10 cellular contexts compared by ENCODE assay signal in the genomic region with DNA sequence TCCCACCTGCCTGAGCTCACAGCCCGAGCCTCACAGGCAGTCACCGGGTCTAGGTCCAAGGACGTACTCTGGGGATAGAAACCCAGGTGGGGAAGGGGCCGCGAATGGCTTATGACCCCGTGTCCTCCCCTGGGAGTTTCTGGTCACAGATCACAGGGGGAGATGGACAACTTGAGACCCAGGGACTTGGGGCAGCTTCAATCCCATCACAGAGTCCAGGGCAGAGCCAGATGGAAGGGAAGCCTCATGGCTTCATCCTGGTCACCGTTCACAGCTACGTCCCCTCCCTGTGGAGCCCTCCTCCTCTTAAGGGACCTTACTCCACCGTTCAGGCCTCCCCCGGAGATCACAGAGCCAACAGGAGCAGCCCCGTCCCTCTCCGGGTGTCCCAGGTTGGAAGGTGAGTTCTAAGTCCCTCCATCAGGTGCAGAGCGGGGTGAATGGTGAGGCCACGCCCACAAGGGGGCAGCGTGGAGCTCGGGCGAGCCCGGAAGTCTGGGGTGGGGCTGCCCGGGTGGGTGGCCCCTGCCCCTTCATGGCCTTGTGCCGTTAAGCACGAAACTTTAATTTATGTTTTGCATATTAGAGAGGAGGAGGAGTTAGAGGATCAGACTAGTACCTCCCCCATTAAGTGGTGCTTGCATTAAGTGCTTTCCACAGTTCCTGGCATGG. TPM values are rescaled to one million over a fixed set of nuclear protein-coding genes. Genes with fewer than 3 reads are reported as not detected.
DNase-seq lines count a peak whose midpoint lies in the region; ATAC-seq, FAIRE-seq and TF ChIP-seq lines count a peak whose summit lies in the region.
"Not testable (repeated sequence)": the region's sequence is repeated elsewhere in the genome, so short reads cannot be mapped to it uniquely, and the experiment has no call there.
"Had no signal": no experiment of that assay in that cellular context is flagged by ENCODE, and none has a peak within 500 bp of the region (broad histone marks: within the 10 kb centered on the region; RNA-seq: fewer than 3 reads in every experiment).

No MANE protein-coding gene starts in this region.

- H3K4me3 Mint-ChIP-seq in activated CD8-positive, alpha-beta memory T cell treated with anti-CD3 and anti-CD28 coated beads, Interleukin-2, amount 10 ng/mL, durations not matched to agents 7 days and 5 days = not testable (repeated sequence)

- not testable (repeated sequence) for H3K27ac Mint-ChIP-seq in activated CD8-positive, alpha-beta memory T cell treated with anti-CD3 and anti-CD28 coated beads, Interleukin-2, amount 10 ng/mL, durations not matched to agents 7 days and 5 days

- not testable (repeated sequence) for H3K4me2 ChIP-seq in GM12878 (ENCODE audit: control insufficient read depth, insufficient read depth)

- CTCF ChIA-PET in activated CD8-positive, alpha-beta memory T cell treated with anti-CD3 and anti-CD28 coated beads, Interleukin-2, amount 10 ng/mL, durations not matched to agents 7 days and 5 days (lab: Charles Lee) = not testable (repeated sequence)
- CTCF ChIA-PET in GM12878 (lab: Yijun Ruan, JAX) = interaction anchor here (1.1 to 1.2 kb wide), 2 partner anchors 32 to 33 kb away, joined by 3 to 9 read pairs; no protein-coding TSS in a partner anchor

- POLR2A ChIA-PET in GM12878 (lab: Charles Lee) = not testable (repeated sequence)

- H3K79me2 ChIP-seq in GM12878 (ENCODE audit: control insufficient read depth, insufficient read depth, low read length) = not testable (repeated sequence)

- H3K36me3 Mint-ChIP-seq in activated CD8-positive, alpha-beta memory T cell treated with anti-CD3 and anti-CD28 coated beads, Interleukin-2, amount 10 ng/mL, durations not matched to agents 7 days and 5 days = peaks cover 28% of the 10 kb centered on the region

- BruUV-seq in GM12878 (replicated peaks; lab: Mats Ljungman, UMichigan) = not testable (repeated sequence)

- H3K4me1 ChIP-seq in GM12878 (ENCODE audit: control insufficient read depth, insufficient read depth, low read length); lower lobe of right lung; upper lobe of left lung: not testable (repeated sequence)

- in situ Hi-C loops in GM12878 (cut with MboI) = not testable (repeated sequence)

- not testable (repeated sequence) for H2AFZ ChIP-seq in GM12878 (ENCODE audit: control insufficient read depth, low read depth, low read length)

- FAIRE-seq in GM12891 (lab: Jason Lieb, UNC) (peak; percentile 100), GM12878 (lab: Jason Lieb, UNC) (peak; percentile 95)

- H3K9me3 Mint-ChIP-seq in activated CD8-positive, alpha-beta memory T cell treated with anti-CD3 and anti-CD28 coated beads, Interleukin-2, amount 10 ng/mL, durations not matched to agents 7 days and 5 days (ENCODE audit: low read depth) = not testable (repeated sequence)

- not testable (repeated sequence) for H3K27me3 ChIP-seq in GM12878 (replicated peaks in 1 of 2; ENCODE audit: control insufficient read depth in 2 of 2, insufficient read depth in 2 of 2, low read length in 1 of 2); lower lobe of right lung (ENCODE audit: low read depth); upper lobe of left lung

- TF ChIP-seq RAD21 in GM12878 (IDR thresholded peaks at IDR 0.05; ENCODE audit: insufficient read depth, low read depth, low read length) = peak; percentile 25; the same call in 1 of the 2 replicates

- not testable (repeated sequence) for H3K27ac ChIP-seq in GM12878 (ENCODE audit: control insufficient read depth, insufficient read depth); lower lobe of right lung; upper lobe of left lung

- SMC1A ChIA-PET in GM12878 (lab: Charles Lee; ENCODE audit: uncharacterized antibody, unreplicated experiment) = interaction anchor here (1.1 kb wide), 1 partner anchor 29 kb away, joined by 4 read pairs; no protein-coding TSS in a partner anchor

- TF ChIP-seq CTCF in GM12878 (IDR thresholded peaks at IDR 0.05 in 2 of 3, conservative IDR thresholded peaks at IDR 0.05 in 1 of 3; ENCODE audit: control insufficient read depth in 2 of 3, extremely low read depth in 1 of 3, insufficient read depth in 1 of 3, low read depth in 3 of 3, low read length in 3 of 3) (peak in 1 of 3 experiments; percentile 32; a peak in 1 of 6 replicates), upper lobe of left lung (IDR thresholded peaks at IDR 0.05) (peak in 2 of 6 experiments; percentile 7 to 16)
- not testable (repeated sequence) for TF ChIP-seq CTCF in lower lobe of right lung (IDR thresholded peaks at IDR 0.05)

- not testable (repeated sequence) for H3K9ac ChIP-seq in GM12878 (ENCODE audit: control insufficient read depth, insufficient read depth, low read length)

- H3K9me3 ChIP-seq in GM12878 (replicated peaks; ENCODE audit: control insufficient read depth, insufficient read depth, low read length); lower lobe of right lung; upper lobe of left lung: not testable (repeated sequence)

- intact Hi-C loops in GM12878 (cut with micrococcal nuclease; ENCODE audit: unreplicated experiment); lower lobe of right lung (cut with DNase I): not testable (repeated sequence)

- not testable (repeated sequence) for TF ChIP-seq POLR2A in GM12891 (IDR thresholded peaks at IDR 0.05; ENCODE audit: low read depth, low read length); GM12878 (IDR thresholded peaks at IDR 0.05; ENCODE audit: low read depth, low read length); upper lobe of left lung (IDR thresholded peaks at IDR 0.05)

- not testable (repeated sequence) for DNase-seq in GM12891 (ENCODE audit: insufficient read length, low spot score); GM12878 (ENCODE audit: low read depth, low spot score); lower lobe of right lung
- peak; percentile 57 for DNase-seq in T follicular helper cell (ENCODE audit: low read depth)
- DNase-seq in activated CD8-positive, alpha-beta memory T cell treated with anti-CD3 and anti-CD28 coated beads, Interleukin-2, amount 10 ng/mL, durations not matched to agents 7 days and 5 days = peak; percentile 80
- peak; percentile 69 to 70 for DNase-seq in stimulated activated CD4-positive, alpha-beta T cell treated with anti-CD3 and anti-CD28 coated beads, Interleukin-4, amount 100 ng/mL, for 4 hours
- peak; percentile 60 to 88 for DNase-seq in upper lobe of left lung

- RAD21 ChIA-PET in GM12878 (lab: Charles Lee; ENCODE audit: unreplicated experiment) = not testable (repeated sequence)

- ATAC-seq in HG02798 (IDR thresholded peaks at IDR 0.05; ENCODE audit: poor library complexity, unreplicated experiment) (peak; percentile 58), GM12878 (peak; percentile 91), lower lobe of right lung (peak; percentile 75 to 77), upper lobe of left lung (ENCODE audit: low FRiP score in 2 of 2) (peak; percentile 52 to 81)
- ATAC-seq in activated CD8-positive, alpha-beta memory T cell treated with anti-CD3 and anti-CD28 coated beads, Interleukin-2, amount 10 ng/mL, durations not matched to agents 7 days and 5 days = peak; percentile 85

- H4K20me1 ChIP-seq in GM12878 (ENCODE audit: control insufficient read depth, insufficient read depth) = not testable (repeated sequence)

- not testable (repeated sequence) for TF ChIP-seq EP300 in GM12878 (IDR thresholded peaks at IDR 0.05; ENCODE audit: borderline replicate concordance in 1 of 2, control insufficient read depth in 1 of 2, low read depth in 2 of 2, low read length in 2 of 2); upper lobe of left lung (IDR thresholded peaks at IDR 0.05)

- not testable (repeated sequence) for H3K4me3 ChIP-seq in GM12878, lower lobe of right lung, upper lobe of left lung

- WGBS in GM12878 (ENCODE audit: insufficient coverage, insufficient replicate concordance, low lambda C conversion rate, missing lambda C conversion rate) = 6% methylated on average over 12 of the region's 21 CpGs
- 34% methylated on average over 14 of the region's 21 CpGs; no CpG with 5 or more reads in 1 of the 2 donors for WGBS in upper lobe of left lung, 2 donors

- H3K36me3 ChIP-seq in GM12878 (ENCODE audit: control insufficient read depth in 2 of 2, insufficient read depth in 2 of 2, low read length in 1 of 2); lower lobe of right lung; upper lobe of left lung: not testable (repeated sequence)

- H3K4me1 Mint-ChIP-seq in activated CD8-positive, alpha-beta memory T cell treated with anti-CD3 and anti-CD28 coated beads, Interleukin-2, amount 10 ng/mL, durations not matched to agents 7 days and 5 days = peaks cover 37% of the 10 kb centered on the region

- not testable (repeated sequence) for H3K27me3 Mint-ChIP-seq in activated CD8-positive, alpha-beta memory T cell treated with anti-CD3 and anti-CD28 coated beads, Interleukin-2, amount 10 ng/mL, durations not matched to agents 7 days and 5 days

RNA-seq across cellular contexts. Expression of gene LAIR1, which starts 5.4 kb away (rescaled TPM):
- 0.03 TPM for polyA plus RNA-seq in GM12891 (2012; ENCODE audit: low read depth, missing spikeins)
- total RNA-seq in activated CD8-positive, alpha-beta memory T cell treated with anti-CD3 and anti-CD28 coated beads, Interleukin-2, amount 10 ng/mL, durations not matched to agents 7 days and 5 days = 10 to 100 TPM; 64.1 to 71.6 TPM
- total RNA-seq in GM12878 (2013; cell fraction: nucleolus; rRNA removed) = 55.2 and 74.0 TPM in 2 replicates
- total RNA-seq in GM12878 (2014; rRNA removed) (36.2 and 41.2 TPM in 2 replicates), GM12878 (2014; rRNA removed; fragmentation: Illumina TruSeq; extraction: Trizol) (39.2 and 41.8 TPM in 2 replicates), GM12878 (2021) (43.1 and 44.4 TPM in 2 replicates), lower lobe of right lung (176 TPM), upper lobe of left lung (100 to 1,000 TPM in 3 of 6 donors, 10 to 100 TPM in 3; 46.5 to 228 (median 111) TPM)
- polyA plus RNA-seq in GM12878 (2011; ENCODE audit: low read depth) = not detected
- polyA plus RNA-seq in GM12878 (2011; rRNA removed) (13.5 and 15.5 TPM in 2 replicates), GM12878 (2014; fragmentation: Illumina TruSeq; extraction: Trizol) (35.2 and 49.1 TPM in 2 replicates), GM12878 (2014; fragmentation: Nextera tagmentation; extraction: Ambion mirVana) (10 to 100 TPM in 1 of 2 experiments, 1 to 10 TPM in 1; 8.6 to 13.1 TPM), GM12878 (2014; rRNA removed) (58.2 and 62.0 TPM in 2 replicates), GM12878 (2016; fragmentation: Nextera tagmentation; extraction: Ambion mirVana) (10 to 100 TPM; 30.7 to 31.3 TPM)
- 11.1 and 15.1 TPM in 2 replicates for polyA plus RNA-seq in GM12878 (2011; cell fraction: cytosol; rRNA removed)
- polyA plus RNA-seq in GM12878 (2011; cell fraction: nucleus; rRNA removed) = 32.7 and 35.3 TPM in 2 replicates
- 0.13 and 0.23 TPM in 2 replicates for polyA plus RNA-seq in GM12878 (2012)
- 9.7 and 14.6 TPM in 2 replicates for polyA minus RNA-seq in GM12878 (2011; rRNA and poly(A)+ RNA removed)
- 4.9 and 8.4 TPM in 2 replicates for polyA minus RNA-seq in GM12878 (2011; cell fraction: cytosol; rRNA and poly(A)+ RNA removed)
- 10.9 and 19.9 TPM in 2 replicates for polyA minus RNA-seq in GM12878 (2011; cell fraction: nucleus; rRNA and poly(A)+ RNA removed)
- total RNA-seq: dermis microvascular lymphatic vessel endothelial cell had no signal

RNA-seq across cellular contexts. Expression of gene LILRA4, which starts 20.3 kb away (rescaled TPM):
- polyA plus RNA-seq in GM12891 (2012; ENCODE audit: low read depth, missing spikeins) = 0.09 TPM
- total RNA-seq in activated CD8-positive, alpha-beta memory T cell treated with anti-CD3 and anti-CD28 coated beads, Interleukin-2, amount 10 ng/mL, durations not matched to agents 7 days and 5 days = not detected
- total RNA-seq in GM12878 (2013; cell fraction: nucleolus; rRNA removed) = 7.6 and 8.3 TPM in 2 replicates
- 17.9 and 19.1 TPM in 2 replicates for total RNA-seq in GM12878 (2014; rRNA removed)
- total RNA-seq in GM12878 (2014; rRNA removed; fragmentation: Illumina TruSeq; extraction: Trizol) = 10.2 and 13.6 TPM in 2 replicates
- total RNA-seq in GM12878 (2021) = 12.7 and 17.2 TPM in 2 replicates
- polyA plus RNA-seq in GM12878 (2011; ENCODE audit: low read depth) = 0.17 TPM
- polyA plus RNA-seq in GM12878 (2011; rRNA removed) = 1.8 and 2.4 TPM in 2 replicates
- 2.6 and 4.1 TPM in 2 replicates for polyA plus RNA-seq in GM12878 (2011; cell fraction: cytosol; rRNA removed)
- polyA plus RNA-seq in GM12878 (2011; cell fraction: nucleus; rRNA removed) = 0.94 and 2.5 TPM in 2 replicates
- polyA plus RNA-seq in GM12878 (2012) = 0.32 and 1.4 TPM in 2 replicates
- 13.4 and 14.3 TPM in 2 replicates for polyA plus RNA-seq in GM12878 (2014; fragmentation: Illumina TruSeq; extraction: Trizol)
- polyA plus RNA-seq in GM12878 (2014; fragmentation: Nextera tagmentation; extraction: Ambion mirVana) = 10 to 100 TPM in 1 of 2 experiments, 1 to 10 TPM in 1; 9.7 to 12.4 TPM
- 17.4 and 18.5 TPM in 2 replicates for polyA plus RNA-seq in GM12878 (2014; rRNA removed)
- polyA plus RNA-seq in GM12878 (2016; fragmentation: Nextera tagmentation; extraction: Ambion mirVana) = 1 to 10 TPM; 6.4 to 6.9 TPM
- polyA minus RNA-seq in GM12878 (2011; rRNA and poly(A)+ RNA removed) = 1.5 and 5.2 TPM in 2 replicates
- 0.73 TPM in 1 of 2 replicates, not detected in the other for polyA minus RNA-seq in GM12878 (2011; cell fraction: cytosol; rRNA and poly(A)+ RNA removed)
- 1.2 and 1.8 TPM in 2 replicates for polyA minus RNA-seq in GM12878 (2011; cell fraction: nucleus; rRNA and poly(A)+ RNA removed)
- total RNA-seq in lower lobe of right lung = 6.6 TPM
- total RNA-seq in upper lobe of left lung = 1 to 10 TPM in 3 of 6 donors, not detected in 3; 1.0 to 5.0 (median 1.7) TPM
- total RNA-seq: dermis microvascular lymphatic vessel endothelial cell, gastrocnemius medialis had no signal

RNA-seq across cellular contexts. Expression of gene LILRA5, which starts 46.3 kb away (rescaled TPM):
- not detected for polyA plus RNA-seq in GM12891 (2012; ENCODE audit: low read depth, missing spikeins)
- total RNA-seq in activated CD8-positive, alpha-beta memory T cell treated with anti-CD3 and anti-CD28 coated beads, Interleukin-2, amount 10 ng/mL, durations not matched to agents 7 days and 5 days = not detected
- 1.8 TPM in 1 of 2 replicates, not detected in the other for total RNA-seq in GM12878 (2013; cell fraction: nucleolus; rRNA removed)
- total RNA-seq in GM12878 (2014; rRNA removed) (0.73 and 0.76 TPM in 2 replicates), GM12878 (2014; rRNA removed; fragmentation: Illumina TruSeq; extraction: Trizol) (0.31 and 0.32 TPM in 2 replicates), GM12878 (2021) (0.41 and 0.51 TPM in 2 replicates), lower lobe of right lung (21.9 TPM), upper lobe of left lung (10 to 100 TPM in 3 of 6 donors, 1 to 10 TPM in 3; 3.1 to 34.9 (median 20.3) TPM)
- polyA plus RNA-seq in GM12878 (2011; ENCODE audit: low read depth) = not detected
- polyA plus RNA-seq in GM12878 (2011; rRNA removed) (not detected in 2 replicates), GM12878 (2014; fragmentation: Illumina TruSeq; extraction: Trizol) (0.31 TPM in 1 of 2 replicates, not detected in the other), GM12878 (2014; fragmentation: Nextera tagmentation; extraction: Ambion mirVana) (under 1 TPM in 1 of 2 experiments, not detected in 1; 0.05 TPM), GM12878 (2014; rRNA removed) (0.18 and 1.2 TPM in 2 replicates), GM12878 (2016; fragmentation: Nextera tagmentation; extraction: Ambion mirVana) (not detected)
- polyA plus RNA-seq in GM12878 (2011; cell fraction: cytosol; rRNA removed) = not detected in 2 replicates
- not detected in 2 replicates for polyA plus RNA-seq in GM12878 (2011; cell fraction: nucleus; rRNA removed)
- not detected in 2 replicates for polyA plus RNA-seq in GM12878 (2012)
- polyA minus RNA-seq in GM12878 (2011; rRNA and poly(A)+ RNA removed) = 0.21 TPM in 1 of 2 replicates, not detected in the other
- polyA minus RNA-seq in GM12878 (2011; cell fraction: cytosol; rRNA and poly(A)+ RNA removed) = not detected in 2 replicates
- not detected in 2 replicates for polyA minus RNA-seq in GM12878 (2011; cell fraction: nucleus; rRNA and poly(A)+ RNA removed)
- total RNA-seq: dermis microvascular lymphatic vessel endothelial cell had no signal

RNA-seq across cellular contexts. Expression of gene TTYH1, which starts 56.0 kb away (rescaled TPM):
- 0.58 TPM for polyA plus RNA-seq in GM12891 (2012; ENCODE audit: low read depth, missing spikeins)
- total RNA-seq in activated CD8-positive, alpha-beta memory T cell treated with anti-CD3 and anti-CD28 coated beads, Interleukin-2, amount 10 ng/mL, durations not matched to agents 7 days and 5 days = 1 to 10 TPM in 1 of 2 experiments, under 1 TPM in 1; 0.93 to 1.2 TPM
- total RNA-seq in GM12878 (2013; cell fraction: nucleolus; rRNA removed) = 0.31 and 0.81 TPM in 2 replicates
- total RNA-seq in GM12878 (2014; rRNA removed) (0.27 TPM in 1 of 2 replicates, not detected in the other), GM12878 (2014; rRNA removed; fragmentation: Illumina TruSeq; extraction: Trizol) (0.09 TPM in 1 of 2 replicates, not detected in the other), GM12878 (2021) (0.32 and 0.36 TPM in 2 replicates), lower lobe of right lung (not detected), upper lobe of left lung (not detected)
- 0.16 TPM for polyA plus RNA-seq in GM12878 (2011; ENCODE audit: low read depth)
- polyA plus RNA-seq in GM12878 (2011; rRNA removed) (not detected in 2 replicates), GM12878 (2014; fragmentation: Illumina TruSeq; extraction: Trizol) (0.01 TPM in 1 of 2 replicates, not detected in the other), GM12878 (2014; fragmentation: Nextera tagmentation; extraction: Ambion mirVana) (under 1 TPM in 1 of 2 experiments, not detected in 1; 0.05 TPM), GM12878 (2014; rRNA removed) (0.08 TPM in 1 of 2 replicates, not detected in the other), GM12878 (2016; fragmentation: Nextera tagmentation; extraction: Ambion mirVana) (under 1 TPM; 0.16 to 0.26 TPM)
- 0.08 TPM in 1 of 2 replicates, not detected in the other for polyA plus RNA-seq in GM12878 (2011; cell fraction: cytosol; rRNA removed)
- 0.23 and 0.31 TPM in 2 replicates for polyA plus RNA-seq in GM12878 (2011; cell fraction: nucleus; rRNA removed)
- polyA plus RNA-seq in GM12878 (2012) = 0.36 and 0.76 TPM in 2 replicates
- not detected in 2 replicates for polyA minus RNA-seq in GM12878 (2011; rRNA and poly(A)+ RNA removed)
- not detected in 2 replicates for polyA minus RNA-seq in GM12878 (2011; cell fraction: cytosol; rRNA and poly(A)+ RNA removed)
- polyA minus RNA-seq in GM12878 (2011; cell fraction: nucleus; rRNA and poly(A)+ RNA removed) = not detected in 2 replicates
- total RNA-seq: dermis microvascular lymphatic vessel endothelial cell had no signal
